Comparison of ENCODE assay signal across 25 cellular contexts in the genomic region with DNA sequence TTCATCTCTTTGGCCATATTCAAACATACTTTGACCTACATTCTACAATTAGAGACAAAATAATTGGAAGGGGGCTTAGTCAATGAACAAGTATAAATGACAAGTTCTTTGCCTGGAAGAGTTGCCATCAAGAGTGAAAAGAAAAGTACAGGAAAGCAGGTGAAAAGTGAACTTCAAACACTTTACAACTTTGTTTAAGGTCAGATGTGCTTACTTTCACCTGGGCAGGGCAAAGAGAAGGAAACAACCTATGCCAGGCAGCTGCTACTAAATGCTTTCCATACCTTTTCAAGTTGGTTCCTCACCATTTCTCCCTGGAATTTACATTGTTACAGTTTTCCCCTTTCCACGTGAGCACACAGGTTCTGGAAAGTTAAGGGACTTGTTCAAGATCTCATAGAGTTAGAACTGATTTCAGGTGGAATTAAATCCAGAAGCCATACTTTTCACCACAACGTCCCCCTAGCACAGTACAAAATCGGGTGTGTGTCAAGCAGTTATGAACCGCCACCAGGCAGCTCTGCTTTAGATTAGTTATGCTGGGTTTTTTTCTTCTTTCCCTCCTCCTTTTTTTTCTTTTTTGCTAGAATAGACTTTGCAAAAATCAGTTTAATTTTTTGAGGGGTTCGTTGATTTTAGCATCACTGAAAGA. TPM values are rescaled to one million over a fixed set of nuclear protein-coding genes. Genes with fewer than 3 reads are reported as not detected.
"Had no signal": no experiment of that assay in that cellular context is flagged by ENCODE, and none has a peak within 500 bp of the region (broad histone marks: within the 10 kb centered on the region; RNA-seq: fewer than 3 reads in every experiment).

No MANE protein-coding gene starts in this region.

- H3K27me3 ChIP-seq: brain microvascular endothelial cell, uterus had no signal

- H3K9me3 ChIP-seq: tibial artery, uterus had no signal

- H3K36me3 ChIP-seq: brain microvascular endothelial cell, tibial artery, uterus had no signal

- ATAC-seq: activated CD8-positive, alpha-beta T cell treated with anti-CD3 and anti-CD28 coated beads for 36 hours; activated T-helper 17 cell treated with anti-CD3 and anti-CD28 coated beads, Interleukin-2, amount 50 U/mL, for 72 hours; left ventricle myocardium superior; stimulated activated naive CD8-positive, alpha-beta T cell treated with anti-CD3 and anti-CD28 coated beads, Interleukin-15, Interleukin-2, amounts not matched to agents 100 U/mL and 50 U/mL, for 24 hours had no signal

- H3K4me3 ChIP-seq: tibial artery, uterus had no signal

- H3K4me1 ChIP-seq: tibial artery, uterus had no signal

- H3K27ac ChIP-seq: brain microvascular endothelial cell, tibial artery, uterus had no signal

- DNase-seq: activated CD4-positive, alpha-beta T cell treated with anti-CD3 and anti-CD28 coated beads, Interleukin-2, amount 10 ng/mL, durations not matched to agents 24 days and 14 days; activated CD4-positive, CD25-positive, alpha-beta regulatory T cell; activated CD8-positive, alpha-beta T cell treated with anti-CD3 and anti-CD28 coated beads for 36 hours; activated naive CD4-positive, alpha-beta T cell treated with Interleukin-2 at 50 U/mL for 16 hours; activated T-cell treated with anti-CD3 and anti-CD28 coated beads, Interleukin-2, amount 50 U/mL, for 1 hour; anterior cingulate cortex; central memory CD4-positive, alpha-beta T cell; erythroblast; kidney; left ventricle myocardium superior; mesendoderm; occipital lobe; posterior cingulate gyrus; retina; stimulated activated CD4-positive, alpha-beta T cell treated with anti-CD3 and anti-CD28 coated beads, Interleukin-2, amount 100 ng/mL, for 24 hours; stimulated activated naive CD8-positive, alpha-beta T cell treated with anti-CD3 and anti-CD28 coated beads, Interleukin-15, Interleukin-2, amounts not matched to agents 100 U/mL and 50 U/mL, for 24 hours; substantia nigra; T1000; tibial artery; uterus had no signal

RNA-seq across cellular contexts. Expression of a gene that starts 30.9 kb away (rescaled TPM):
- total RNA-seq: activated CD8-positive, alpha-beta T cell treated with anti-CD3 and anti-CD28 coated beads for 36 hours; frontal cortex; occipital lobe; T-helper 1 cell treated with Interleukin-12 subunit alpha and Interleukin-12 subunit beta and Interleukin-4 antibody, amounts not matched to agents 30 ng/mL and 1 ng/mL, for 36 hours had no signal
- polyA plus RNA-seq: neural cell had no signal
